Comparison of ENCODE assay signal across 12 cellular contexts in genomic region chr1:26782521-26783212, GRCh38. TPM values are rescaled to one million over a fixed set of nuclear protein-coding genes. Genes with fewer than 3 reads are reported as not detected.
DNase-seq lines count a peak whose midpoint lies in the region; ATAC-seq and TF ChIP-seq lines count a peak whose summit lies in the region.
"Had no signal": no experiment of that assay in that cellular context is flagged by ENCODE, and none has a peak within 500 bp of the region (broad histone marks: within the 10 kb centered on the region; RNA-seq: fewer than 3 reads in every experiment).

No MANE protein-coding gene starts in this region.

- H3K9me3 Mint-ChIP-seq in activated naive CD4-positive, alpha-beta T cell treated with anti-CD3 and anti-CD28 coated beads, Interleukin-2, amount 50 U/mL, for 24 hours, result no peaks in the 10 kb centered on the region
- no peaks in the 10 kb centered on the region for H3K9me3 Mint-ChIP-seq in activated naive CD8-positive, alpha-beta T cell treated with anti-CD3 and anti-CD28 coated beads, Interleukin-2, amount 10 ng/mL, durations not matched to agents 7 days and 5 days

- peaks cover 73% of the 10 kb centered on the region for H3K4me1 Mint-ChIP-seq in activated naive CD4-positive, alpha-beta T cell treated with anti-CD3 and anti-CD28 coated beads, Interleukin-2, amount 50 U/mL, for 24 hours
- H3K4me1 Mint-ChIP-seq in activated naive CD8-positive, alpha-beta T cell treated with anti-CD3 and anti-CD28 coated beads, Interleukin-2, amount 10 ng/mL, durations not matched to agents 7 days and 5 days, result peaks cover 55% of the 10 kb centered on the region

- intact Hi-C loops in right lobe of liver (cut with DNase I), result loop anchor here in 1 of 2 donors (10.0 kb wide), 1 partner anchor 78 kb away; no protein-coding TSS in a partner anchor
- intact Hi-C loops in upper lobe of right lung (cut with DNase I), result loop anchor here (10.0 kb wide), 1 partner anchor 88 kb away; the partner anchor contains the start of gene ARID1A

- peaks cover 7 to 27% (median 18%) of the 10 kb centered on the region in 4 donors for H3K36me3 ChIP-seq in right lobe of liver
- peaks cover 0 to 32% (median 22%) of the 10 kb centered on the region in 3 donors for H3K36me3 ChIP-seq in tibial nerve
- H3K36me3 ChIP-seq in upper lobe of right lung, result peaks cover 52% of the 10 kb centered on the region

- H3K4me3 Mint-ChIP-seq in activated naive CD4-positive, alpha-beta T cell treated with anti-CD3 and anti-CD28 coated beads, Interleukin-2, amount 50 U/mL, for 24 hours, result no peak overlapping the region
- no peak overlapping the region for H3K4me3 Mint-ChIP-seq in activated naive CD8-positive, alpha-beta T cell treated with anti-CD3 and anti-CD28 coated beads, Interleukin-2, amount 10 ng/mL, durations not matched to agents 7 days and 5 days

- ATAC-seq in activated naive CD8-positive, alpha-beta T cell treated with anti-CD3 and anti-CD28 coated beads, Interleukin-2, amount 10 ng/mL, durations not matched to agents 7 days and 5 days (ENCODE audit: low read depth), result no peak
- no peak for ATAC-seq in right lobe of liver
- ATAC-seq in HG03280 (IDR thresholded peaks at IDR 0.05; ENCODE audit: unreplicated experiment), result no peak
- no peak for ATAC-seq in upper lobe of right lung

- H3K27ac ChIP-seq in right lobe of liver (peak overlapping the region in 2 of 3 donors; percentile 100), tibial nerve (peak overlapping the region; percentile 53 to 100 (median 98)), upper lobe of right lung (no peak overlapping the region)
- H3K27ac ChIP-seq: brain microvascular endothelial cell had no signal

- H3K4me1 ChIP-seq in right lobe of liver (peaks cover 0 to 73% (median 33%) of the 10 kb centered on the region in 4 donors), tibial nerve (peaks cover 7 to 69% (median 44%) of the 10 kb centered on the region in 4 donors), upper lobe of right lung (peaks cover 45% of the 10 kb centered on the region)

- TF ChIP-seq CTCF in right lobe of liver (IDR thresholded peaks at IDR 0.05) (no peak), tibial nerve (IDR thresholded peaks at IDR 0.05) (no peak), upper lobe of right lung (IDR thresholded peaks at IDR 0.05) (no peak)

- no peak for DNase-seq in activated naive CD4-positive, alpha-beta T cell (lab: John Stamatoyannopoulos, UW)
- no peak for DNase-seq in activated naive CD8-positive, alpha-beta T cell treated with anti-CD3 and anti-CD28 coated beads, Interleukin-2, amount 10 ng/mL, durations not matched to agents 7 days and 5 days
- no peak for DNase-seq in right lobe of liver
- DNase-seq in tibial nerve (ENCODE audit: low spot score in 2 of 2), result no peak
- no peak for DNase-seq in upper lobe of right lung
- no peak for DNase-seq in medulla oblongata (ENCODE audit: extremely low spot score)
- DNase-seq: AML-193, brain microvascular endothelial cell, kidney, NCI-H510A had no signal

- TF ChIP-seq POLR2A in right lobe of liver (IDR thresholded peaks at IDR 0.05) (no peak), tibial nerve (IDR thresholded peaks at IDR 0.05) (no peak)

- H3K27me3 Mint-ChIP-seq in activated naive CD4-positive, alpha-beta T cell treated with anti-CD3 and anti-CD28 coated beads, Interleukin-2, amount 50 U/mL, for 24 hours, result no peaks in the 10 kb centered on the region
- no peaks in the 10 kb centered on the region for H3K27me3 Mint-ChIP-seq in activated naive CD8-positive, alpha-beta T cell treated with anti-CD3 and anti-CD28 coated beads, Interleukin-2, amount 10 ng/mL, durations not matched to agents 7 days and 5 days

- peaks cover 18% of the 10 kb centered on the region for H3K36me3 Mint-ChIP-seq in activated naive CD4-positive, alpha-beta T cell treated with anti-CD3 and anti-CD28 coated beads, Interleukin-2, amount 50 U/mL, for 24 hours
- H3K36me3 Mint-ChIP-seq in activated naive CD8-positive, alpha-beta T cell treated with anti-CD3 and anti-CD28 coated beads, Interleukin-2, amount 10 ng/mL, durations not matched to agents 7 days and 5 days, result peaks cover 49% of the 10 kb centered on the region

- H3K4me3 ChIP-seq in right lobe of liver, result no peak overlapping the region
- H3K4me3 ChIP-seq in tibial nerve, result no peak overlapping the region
- H3K4me3 ChIP-seq in upper lobe of right lung, result no peak overlapping the region

- H3K27me3 ChIP-seq in right lobe of liver (no peaks in the 10 kb centered on the region), tibial nerve (no peaks in the 10 kb centered on the region), upper lobe of right lung (no peaks in the 10 kb centered on the region)
- H3K27me3 ChIP-seq: brain microvascular endothelial cell had no signal

- no peak for TF ChIP-seq EP300 in tibial nerve (IDR thresholded peaks at IDR 0.05)

- H3K9me3 ChIP-seq in right lobe of liver, result no peaks in the 10 kb centered on the region
- H3K9me3 ChIP-seq in tibial nerve, result no peaks in the 10 kb centered on the region
- no peaks in the 10 kb centered on the region for H3K9me3 ChIP-seq in upper lobe of right lung

- POLR2A ChIA-PET in activated naive CD8-positive, alpha-beta T cell treated with anti-CD3 and anti-CD28 coated beads, Interleukin-2, amount 10 ng/mL, durations not matched to agents 7 days and 5 days (lab: Charles Lee), result interaction anchor here (9.3 kb wide), 1 partner anchor 85 kb away, joined by 357 read pairs; the partner anchor contains the start of gene ARID1A

- peak overlapping the region; percentile 72 for H3K27ac Mint-ChIP-seq in activated naive CD4-positive, alpha-beta T cell treated with anti-CD3 and anti-CD28 coated beads, Interleukin-2, amount 50 U/mL, for 24 hours
- peak overlapping the region; percentile 6 for H3K27ac Mint-ChIP-seq in activated naive CD8-positive, alpha-beta T cell treated with anti-CD3 and anti-CD28 coated beads, Interleukin-2, amount 10 ng/mL, durations not matched to agents 7 days and 5 days

- WGBS in right lobe of liver (ENCODE audit: insufficient coverage, low coverage, low lambda C conversion rate, missing lambda C conversion rate), result 62% methylated on average over 3 of the region's 3 CpGs
- WGBS in tibial nerve, 2 donors, result 57 to 69% methylated on average over 3 of the region's 3 CpGs

RNA-seq across cellular contexts. Expression of gene PIGV, which starts 5.1 kb away (rescaled TPM):
- 10 to 100 TPM; 21.5 TPM for total RNA-seq in activated naive CD8-positive, alpha-beta T cell treated with anti-CD3 and anti-CD28 coated beads, Interleukin-2, amount 10 ng/mL, durations not matched to agents 7 days and 5 days
- total RNA-seq in right lobe of liver (10 to 100 TPM; 13.2 to 27.8 (median 19.2) TPM), tibial nerve (10 to 100 TPM in 3 of 4 donors, 1 to 10 TPM in 1; 9.3 to 22.2 (median 17.6) TPM), upper lobe of right lung (16.7 TPM)

RNA-seq across cellular contexts. Expression of gene ZDHHC18, which starts 43.8 kb away (rescaled TPM):
- total RNA-seq in activated naive CD8-positive, alpha-beta T cell treated with anti-CD3 and anti-CD28 coated beads, Interleukin-2, amount 10 ng/mL, durations not matched to agents 7 days and 5 days, result 10 to 100 TPM; 52.9 TPM
- total RNA-seq in right lobe of liver, result 10 to 100 TPM in 5 of 6 experiments, 1 to 10 TPM in 1; 9.6 to 16.9 (median 14.1) TPM
- total RNA-seq in tibial nerve, result 10 to 100 TPM in 2 of 4 donors, 1 to 10 TPM in 2; 9.2 to 13.5 (median 10.0) TPM
- 26.2 TPM for total RNA-seq in upper lobe of right lung
